1 cellular context compared by ENCODE assay signal in the genomic region with DNA sequence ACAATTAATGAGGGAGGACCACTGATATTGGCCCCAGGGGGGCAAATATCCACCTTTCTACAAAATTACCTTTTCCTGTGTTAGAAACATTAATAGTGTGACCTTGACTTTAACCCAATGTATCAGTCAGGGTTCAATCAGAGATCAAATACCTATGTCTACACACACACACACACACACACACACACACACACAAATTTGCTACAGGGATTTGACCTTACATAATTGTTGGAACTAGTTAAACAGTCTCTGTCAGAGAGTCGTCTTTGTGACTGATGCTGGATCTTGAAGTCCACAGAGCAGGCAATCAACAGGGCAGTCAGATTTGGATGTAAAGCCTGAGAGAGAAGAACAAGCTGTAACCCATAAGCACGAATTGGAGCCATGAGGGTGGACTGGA.
A peak's percentile ranks its signal among the peaks of the same experiment; 100 is the strongest.
TF ChIP-seq lines count a peak whose summit lies in the region.

No MANE protein-coding gene starts in this region.

TF ChIP-seq in HepG2, 621 proteins besides CTCF, POLR2A, EP300 and RAD21 (continued from another document):
- TF ChIP-seq, protein P1, sequence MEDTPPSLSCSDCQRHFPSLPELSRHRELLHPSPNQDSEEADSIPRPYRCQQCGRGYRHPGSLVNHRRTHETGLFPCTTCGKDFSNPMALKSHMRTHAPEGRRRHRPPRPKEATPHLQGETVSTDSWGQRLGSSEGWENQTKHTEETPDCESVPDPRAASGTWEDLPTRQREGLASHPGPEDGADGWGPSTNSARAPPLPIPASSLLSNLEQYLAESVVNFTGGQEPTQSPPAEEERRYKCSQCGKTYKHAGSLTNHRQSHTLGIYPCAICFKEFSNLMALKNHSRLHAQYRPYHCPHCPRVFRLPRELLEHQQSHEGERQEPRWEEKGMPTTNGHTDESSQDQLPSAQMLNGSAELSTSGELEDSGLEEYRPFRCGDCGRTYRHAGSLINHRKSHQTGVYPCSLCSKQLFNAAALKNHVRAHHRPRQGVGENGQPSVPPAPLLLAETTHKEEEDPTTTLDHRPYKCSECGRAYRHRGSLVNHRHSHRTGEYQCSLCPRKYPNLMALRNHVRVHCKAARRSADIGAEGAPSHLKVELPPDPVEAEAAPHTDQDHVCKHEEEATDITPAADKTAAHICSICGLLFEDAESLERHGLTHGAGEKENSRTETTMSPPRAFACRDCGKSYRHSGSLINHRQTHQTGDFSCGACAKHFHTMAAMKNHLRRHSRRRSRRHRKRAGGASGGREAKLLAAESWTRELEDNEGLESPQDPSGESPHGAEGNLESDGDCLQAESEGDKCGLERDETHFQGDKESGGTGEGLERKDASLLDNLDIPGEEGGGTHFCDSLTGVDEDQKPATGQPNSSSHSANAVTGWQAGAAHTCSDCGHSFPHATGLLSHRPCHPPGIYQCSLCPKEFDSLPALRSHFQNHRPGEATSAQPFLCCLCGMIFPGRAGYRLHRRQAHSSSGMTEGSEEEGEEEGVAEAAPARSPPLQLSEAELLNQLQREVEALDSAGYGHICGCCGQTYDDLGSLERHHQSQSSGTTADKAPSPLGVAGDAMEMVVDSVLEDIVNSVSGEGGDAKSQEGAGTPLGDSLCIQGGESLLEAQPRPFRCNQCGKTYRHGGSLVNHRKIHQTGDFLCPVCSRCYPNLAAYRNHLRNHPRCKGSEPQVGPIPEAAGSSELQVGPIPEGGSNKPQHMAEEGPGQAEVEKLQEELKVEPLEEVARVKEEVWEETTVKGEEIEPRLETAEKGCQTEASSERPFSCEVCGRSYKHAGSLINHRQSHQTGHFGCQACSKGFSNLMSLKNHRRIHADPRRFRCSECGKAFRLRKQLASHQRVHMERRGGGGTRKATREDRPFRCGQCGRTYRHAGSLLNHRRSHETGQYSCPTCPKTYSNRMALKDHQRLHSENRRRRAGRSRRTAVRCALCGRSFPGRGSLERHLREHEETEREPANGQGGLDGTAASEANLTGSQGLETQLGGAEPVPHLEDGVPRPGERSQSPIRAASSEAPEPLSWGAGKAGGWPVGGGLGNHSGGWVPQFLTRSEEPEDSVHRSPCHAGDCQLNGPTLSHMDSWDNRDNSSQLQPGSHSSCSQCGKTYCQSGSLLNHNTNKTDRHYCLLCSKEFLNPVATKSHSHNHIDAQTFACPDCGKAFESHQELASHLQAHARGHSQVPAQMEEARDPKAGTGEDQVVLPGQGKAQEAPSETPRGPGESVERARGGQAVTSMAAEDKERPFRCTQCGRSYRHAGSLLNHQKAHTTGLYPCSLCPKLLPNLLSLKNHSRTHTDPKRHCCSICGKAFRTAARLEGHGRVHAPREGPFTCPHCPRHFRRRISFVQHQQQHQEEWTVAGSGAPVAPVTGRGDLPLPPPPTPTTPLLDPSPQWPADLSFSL (CRISPR knock-in tag; IDR thresholded peaks at IDR 0.05), result 0 out of 2 replicates have a peak, but pooled peaks have one; percentile 46
- TF ChIP-seq RARA (CRISPR knock-in tag; IDR thresholded peaks at IDR 0.05) (peak; percentile 38; the same call in 1 of the 2 replicates), DNMT1 (CRISPR knock-in tag; IDR thresholded peaks at IDR 0.05) (no peak), SOX6 (IDR thresholded peaks at IDR 0.05) (no peak), SOX6 (CRISPR knock-in tag; IDR thresholded peaks at IDR 0.05) (peak; percentile 11; the same call in 1 of the 2 replicates), ESRRA (CRISPR knock-in tag; IDR thresholded peaks at IDR 0.05; ENCODE audit: low read depth) (peak; percentile 36; the same call in 1 of the 2 replicates), ZFYVE20 (CRISPR knock-in tag; IDR thresholded peaks at IDR 0.05; ENCODE audit: borderline replicate concordance, low read depth) (no peak)
- TF ChIP-seq, protein P2, sequence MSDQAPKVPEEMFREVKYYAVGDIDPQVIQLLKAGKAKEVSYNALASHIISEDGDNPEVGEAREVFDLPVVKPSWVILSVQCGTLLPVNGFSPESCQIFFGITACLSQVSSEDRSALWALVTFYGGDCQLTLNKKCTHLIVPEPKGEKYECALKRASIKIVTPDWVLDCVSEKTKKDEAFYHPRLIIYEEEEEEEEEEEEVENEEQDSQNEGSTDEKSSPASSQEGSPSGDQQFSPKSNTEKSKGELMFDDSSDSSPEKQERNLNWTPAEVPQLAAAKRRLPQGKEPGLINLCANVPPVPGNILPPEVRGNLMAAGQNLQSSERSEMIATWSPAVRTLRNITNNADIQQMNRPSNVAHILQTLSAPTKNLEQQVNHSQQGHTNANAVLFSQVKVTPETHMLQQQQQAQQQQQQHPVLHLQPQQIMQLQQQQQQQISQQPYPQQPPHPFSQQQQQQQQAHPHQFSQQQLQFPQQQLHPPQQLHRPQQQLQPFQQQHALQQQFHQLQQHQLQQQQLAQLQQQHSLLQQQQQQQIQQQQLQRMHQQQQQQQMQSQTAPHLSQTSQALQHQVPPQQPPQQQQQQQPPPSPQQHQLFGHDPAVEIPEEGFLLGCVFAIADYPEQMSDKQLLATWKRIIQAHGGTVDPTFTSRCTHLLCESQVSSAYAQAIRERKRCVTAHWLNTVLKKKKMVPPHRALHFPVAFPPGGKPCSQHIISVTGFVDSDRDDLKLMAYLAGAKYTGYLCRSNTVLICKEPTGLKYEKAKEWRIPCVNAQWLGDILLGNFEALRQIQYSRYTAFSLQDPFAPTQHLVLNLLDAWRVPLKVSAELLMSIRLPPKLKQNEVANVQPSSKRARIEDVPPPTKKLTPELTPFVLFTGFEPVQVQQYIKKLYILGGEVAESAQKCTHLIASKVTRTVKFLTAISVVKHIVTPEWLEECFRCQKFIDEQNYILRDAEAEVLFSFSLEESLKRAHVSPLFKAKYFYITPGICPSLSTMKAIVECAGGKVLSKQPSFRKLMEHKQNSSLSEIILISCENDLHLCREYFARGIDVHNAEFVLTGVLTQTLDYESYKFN (CRISPR knock-in tag; conservative IDR thresholded peaks at IDR 0.05), result 0 out of 2 replicates have a peak, but pooled peaks have one; percentile 21
